Comparison of ENCODE assay signal across 8 cellular contexts in genomic region chr12:131894981-131895639, GRCh38. TPM values are rescaled to one million over a fixed set of nuclear protein-coding genes. Genes with fewer than 3 reads are reported as not detected.
DNase-seq lines count a peak whose midpoint lies in the region; ATAC-seq and TF ChIP-seq lines count a peak whose summit lies in the region.

No MANE protein-coding gene starts in this region.

- TF ChIP-seq EP300 in esophagus muscularis mucosa (IDR thresholded peaks at IDR 0.05), result no peak

- peak overlapping the region; percentile 29 for H2BK5ac ChIP-seq in neuronal stem cell (ENCODE audit: low read length)

- H3K27me3 ChIP-seq in esophagus muscularis mucosa, result no peaks in the 10 kb centered on the region
- H3K27me3 ChIP-seq in neuronal stem cell (ENCODE audit: control insufficient read depth in 3 of 3, insufficient read depth in 3 of 3, low read depth in 1 of 3, low read length in 3 of 3), result no peaks in the 10 kb centered on the region

- H2BK12ac ChIP-seq in neuronal stem cell (ENCODE audit: low read length), result no peak overlapping the region

- no peak overlapping the region for H3K14ac ChIP-seq in neuronal stem cell (ENCODE audit: low read length)

- H3K9ac ChIP-seq in neuronal stem cell (ENCODE audit: low read depth, low read length, poor library complexity), result peak overlapping the region; percentile 86

- TF ChIP-seq POLR2A in esophagus muscularis mucosa (IDR thresholded peaks at IDR 0.05; ENCODE audit: low read depth), result no peak

- peak overlapping the region; percentile 79 for H3K4me3 Mint-ChIP-seq in activated naive CD4-positive, alpha-beta T cell treated with anti-CD3 and anti-CD28 coated beads for 36 hours
- H3K4me3 Mint-ChIP-seq in T-helper 17 cell, result peak overlapping the region; percentile 93

- H3K36me3 ChIP-seq in esophagus muscularis mucosa (peaks cover 0 to 20% (median 14%) of the 10 kb centered on the region in 4 donors), neuronal stem cell (replicated peaks in 1 of 2; ENCODE audit: control insufficient read depth in 2 of 2, insufficient read depth in 2 of 2, low read length in 2 of 2) (peaks cover 8 to 33% of the 10 kb centered on the region in 2 donors)

- no peak overlapping the region for H2BK120ac ChIP-seq in neuronal stem cell (ENCODE audit: low read depth, low read length)

- peaks cover 28 to 56% (median 49%) of the 10 kb centered on the region in 4 donors for H3K4me1 ChIP-seq in esophagus muscularis mucosa
- peaks cover 11 to 21% of the 10 kb centered on the region in 2 donors for H3K4me1 ChIP-seq in neuronal stem cell (ENCODE audit: control insufficient read depth in 2 of 2, insufficient read depth in 1 of 2, low read depth in 1 of 2, low read length in 2 of 2)

- H3K27ac ChIP-seq in esophagus muscularis mucosa (replicated peaks in 1 of 4) (peak overlapping the region; percentile 95 to 99 (median 98)), neuronal stem cell (replicated peaks; ENCODE audit: low read length) (no peak overlapping the region)

- H3K79me1 ChIP-seq in neuronal stem cell (ENCODE audit: low read depth, low read length), result peaks cover 8% of the 10 kb centered on the region

- no peak overlapping the region for H4K8ac ChIP-seq in neuronal stem cell (ENCODE audit: low read depth, low read length)

- H3K23ac ChIP-seq in neuronal stem cell (ENCODE audit: low read depth, low read length, poor library complexity), result peak overlapping the region; percentile 60

- ATAC-seq in T-helper 17 cell (no peak), GM18861 (IDR thresholded peaks at IDR 0.05; ENCODE audit: unreplicated experiment) (no peak)

- H3K9me3 Mint-ChIP-seq in activated naive CD4-positive, alpha-beta T cell treated with anti-CD3 and anti-CD28 coated beads for 36 hours, result peaks cover 1% of the 10 kb centered on the region

- H3K4me3 ChIP-seq in esophagus muscularis mucosa, result peak overlapping the region; percentile 67 to 82 (median 69)
- H3K4me3 ChIP-seq in neuronal stem cell (ENCODE audit: low read length in 2 of 2), result peak overlapping the region; percentile 72 to 77

- TF ChIP-seq CTCF in esophagus muscularis mucosa (IDR thresholded peaks at IDR 0.05), result no peak

- peak overlapping the region; percentile 70 for H2AK5ac ChIP-seq in neuronal stem cell (ENCODE audit: low read depth, low read length)

- peak; percentile 10 for DNase-seq in activated naive CD4-positive, alpha-beta T cell treated with anti-CD3 and anti-CD28 coated beads for 36 hours
- no peak for DNase-seq in activated naive CD4-positive, alpha-beta T cell treated with anti-CD3 and anti-CD28 coated beads, Interleukin-2, amount 50 U/mL, for 16 hours
- DNase-seq in T-helper 17 cell, result no peak
- no peak for DNase-seq in esophagus muscularis mucosa (ENCODE audit: extremely low spot score)
- no peak for DNase-seq in neuronal stem cell (ENCODE audit: low spot score)
- no peak for DNase-seq in central memory CD4-positive, alpha-beta T cell
- DNase-seq in NCI-H187 treated with DMSO at 0.1 percent for 48 hours (lab: John Stamatoyannopoulos, UW), result no peak

- H3K9me3 ChIP-seq in T-helper 17 cell (ENCODE audit: control insufficient read depth, low read length, poor library complexity, severe bottlenecking), result no peaks in the 10 kb centered on the region
- no peaks in the 10 kb centered on the region for H3K9me3 ChIP-seq in esophagus muscularis mucosa
- peaks cover 0 to 1% of the 10 kb centered on the region in 2 donors for H3K9me3 ChIP-seq in neuronal stem cell (replicated peaks in 1 of 2; ENCODE audit: control insufficient read depth in 2 of 2, insufficient read depth in 1 of 2, low read depth in 1 of 2, low read length in 2 of 2)

- 0% methylated on average over 7 of the region's 54 CpGs for WGBS in esophagus muscularis mucosa
- no CpG with 5 or more reads among the region's 54 CpGs for WGBS in neuronal stem cell (ENCODE audit: extremely low coverage in 2 of 2, insufficient read length in 2 of 2, insufficient replicate concordance in 1 of 2), 2 donors

- H3K27ac Mint-ChIP-seq in activated naive CD4-positive, alpha-beta T cell treated with anti-CD3 and anti-CD28 coated beads for 36 hours, result no peak overlapping the region
- peak overlapping the region; percentile 89 for H3K27ac Mint-ChIP-seq in T-helper 17 cell

- H4K91ac ChIP-seq in neuronal stem cell (ENCODE audit: low read depth, low read length, poor library complexity), result no peak overlapping the region

- intact Hi-C loops in activated naive CD4-positive, alpha-beta T cell treated with anti-CD3 and anti-CD28 coated beads for 36 hours (cut with micrococcal nuclease), result loop anchor here (1.0 to 2.0 kb wide), 3 partner anchors 54 to 1024 kb away; partner anchors contain the start of gene EP400
- intact Hi-C loops in esophagus muscularis mucosa (cut with DNase I), result loop anchor here (5.0 kb wide), 1 partner anchor 52 kb away; the partner anchor contains the start of gene EP400

- H3K18ac ChIP-seq in neuronal stem cell (ENCODE audit: low read length), result peak overlapping the region; percentile 87

- peak overlapping the region; percentile 84 for H3K4me2 ChIP-seq in neuronal stem cell (ENCODE audit: insufficient read depth, low read length, poor library complexity, severe bottlenecking)

- no peak overlapping the region for H2BK15ac ChIP-seq in neuronal stem cell (ENCODE audit: low read length)

- H3K4me1 Mint-ChIP-seq in activated naive CD4-positive, alpha-beta T cell treated with anti-CD3 and anti-CD28 coated beads for 36 hours (ENCODE audit: low read depth), result peaks cover 16% of the 10 kb centered on the region
- H3K4me1 Mint-ChIP-seq in T-helper 17 cell, result peaks cover 16% of the 10 kb centered on the region

- H3K27me3 Mint-ChIP-seq in activated naive CD4-positive, alpha-beta T cell treated with anti-CD3 and anti-CD28 coated beads for 36 hours (ENCODE audit: low read depth), result no peaks in the 10 kb centered on the region
- no peaks in the 10 kb centered on the region for H3K27me3 Mint-ChIP-seq in T-helper 17 cell

- H2AFZ ChIP-seq in neuronal stem cell (ENCODE audit: low read length), result no peak overlapping the region

- CTCF ChIA-PET in activated naive CD4-positive, alpha-beta T cell treated with anti-CD3 and anti-CD28 coated beads for 36 hours (lab: Charles Lee), result no interaction called here

- H3K4ac ChIP-seq in neuronal stem cell (ENCODE audit: low read length), result no peak overlapping the region

- H3K36me3 Mint-ChIP-seq in activated naive CD4-positive, alpha-beta T cell treated with anti-CD3 and anti-CD28 coated beads for 36 hours (ENCODE audit: low read depth), result no peaks in the 10 kb centered on the region
- H3K36me3 Mint-ChIP-seq in T-helper 17 cell (ENCODE audit: low read depth), result no peaks in the 10 kb centered on the region

RNA-seq across cellular contexts. Expression of gene ULK1, which starts 0.7 kb away (rescaled TPM):
- 10 to 100 TPM; 13.6 to 15.6 TPM for total RNA-seq in activated naive CD4-positive, alpha-beta T cell treated with anti-CD3 and anti-CD28 coated beads for 36 hours
- total RNA-seq in T-helper 17 cell (10 to 100 TPM; 91.9 to 97.2 TPM), esophagus muscularis mucosa (10 to 100 TPM; 18.4 to 37.5 (median 26.9) TPM)
- 21.6 TPM for polyA plus RNA-seq in neuronal stem cell (2013, experiment 1 of 2)
- polyA plus RNA-seq in neuronal stem cell (2013, experiment 2 of 2), result 22.4 TPM

RNA-seq across cellular contexts. Expression of gene PUS1, which starts 34.0 kb away (rescaled TPM):
- 10 to 100 TPM; 37.7 to 38.8 TPM for total RNA-seq in activated naive CD4-positive, alpha-beta T cell treated with anti-CD3 and anti-CD28 coated beads for 36 hours
- 10 to 100 TPM; 23.6 TPM for total RNA-seq in T-helper 17 cell
- 10 to 100 TPM; 14.7 to 23.3 (median 19.5) TPM for total RNA-seq in esophagus muscularis mucosa
- 10.3 TPM for polyA plus RNA-seq in neuronal stem cell (2013, experiment 1 of 2)
- polyA plus RNA-seq in neuronal stem cell (2013, experiment 2 of 2), result 8.8 TPM

RNA-seq across cellular contexts. Expression of gene EP400, which starts 54.6 kb away (rescaled TPM):
- 10 to 100 TPM; 36.8 to 40.6 TPM for total RNA-seq in activated naive CD4-positive, alpha-beta T cell treated with anti-CD3 and anti-CD28 coated beads for 36 hours
- total RNA-seq in T-helper 17 cell (10 to 100 TPM; 67.4 to 79.0 TPM), esophagus muscularis mucosa (10 to 100 TPM; 16.9 to 31.1 (median 22.4) TPM)
- 20.4 TPM for polyA plus RNA-seq in neuronal stem cell (2013, experiment 1 of 2)
- polyA plus RNA-seq in neuronal stem cell (2013, experiment 2 of 2), result 21.2 TPM
